In genomic region chr9:94804316-94804715, GRCh38 we compare ENCODE assay signal across 21 cellular contexts.
DNase-seq lines count a peak whose midpoint lies in the region; ATAC-seq and TF ChIP-seq lines count a peak whose summit lies in the region.
"Had no signal": no experiment of that assay in that cellular context is flagged by ENCODE, and none has a peak within 500 bp of the region (broad histone marks: within the 10 kb centered on the region; RNA-seq: fewer than 3 reads in every experiment).

No MANE protein-coding gene starts in this region.

- H3K9me3 Mint-ChIP-seq in activated T-helper 17 cell treated with anti-CD3 and anti-CD28 coated beads, Interleukin-2, amount 50 U/mL, for 72 hours = no peaks in the 10 kb centered on the region
- H3K9me3 Mint-ChIP-seq: activated naive CD8-positive, alpha-beta T cell treated with anti-CD3 and anti-CD28 coated beads for 36 hours; activated T-helper 1 cell treated with anti-CD3 and anti-CD28 coated beads, Interleukin-12 subunit alpha, Interleukin-12 subunit beta, Interleukin-2, Interleukin-4 antibody, amounts not matched to agents 30 ng/mL and 10 ng/mL and 1 ng/mL, durations not matched to agents 14 hours and 24 hours and 36 hours; CD8-positive, alpha-beta T cell; effector memory CD8-positive, alpha-beta T cell; H9; natural killer cell had no signal

- DNase-seq in NCI-H2171 treated with DMSO at 0.1 percent for 48 hours (lab: John Stamatoyannopoulos, UW) = peak; percentile 66
- DNase-seq in left lung = no peak
- no peak for DNase-seq in thoracic aorta (ENCODE audit: low spot score)
- DNase-seq in amniotic stem cell (lab: John Stamatoyannopoulos, UW) = no peak
- no peak for DNase-seq in posterior vena cava (ENCODE audit: low spot score)
- no peak for DNase-seq in hepatic stellate cell (ENCODE audit: low spot score)
- DNase-seq: activated CD4-positive, alpha-beta T cell treated with anti-CD3 and anti-CD28 coated beads for 4 hours; activated naive CD8-positive, alpha-beta T cell treated with anti-CD3 and anti-CD28 coated beads for 36 hours; body of pancreas; CD8-positive, alpha-beta T cell; DMS153; effector memory CD8-positive, alpha-beta T cell; H9; left colon; natural killer cell; pancreas; right lobe of liver; SHP77 treated with DMSO at 0.1 percent for 48 hours; substantia nigra had no signal

- H3K36me3 ChIP-seq in left lung (peaks cover 0 to 8% of the 10 kb centered on the region in 2 donors), thoracic aorta (no peaks in the 10 kb centered on the region)
- H3K36me3 ChIP-seq: pancreas had no signal

- intact Hi-C loops in left lung (cut with DNase I) (loop anchor here in 1 of 2 donors (10.0 kb wide), 1 partner anchor 60 kb away; no protein-coding TSS in a partner anchor), posterior vena cava (cut with DNase I) (loop anchor here in 1 of 2 donors (2.0 to 10.0 kb wide), 2 partner anchors 100 to 200 kb away; no protein-coding TSS in a partner anchor)

- H3K4me1 Mint-ChIP-seq in activated T-helper 17 cell treated with anti-CD3 and anti-CD28 coated beads, Interleukin-2, amount 50 U/mL, for 72 hours = peaks cover 14% of the 10 kb centered on the region

- no peaks in the 10 kb centered on the region for H3K27me3 Mint-ChIP-seq in activated T-helper 17 cell treated with anti-CD3 and anti-CD28 coated beads, Interleukin-2, amount 50 U/mL, for 72 hours
- H3K27me3 Mint-ChIP-seq: activated naive CD8-positive, alpha-beta T cell treated with anti-CD3 and anti-CD28 coated beads for 36 hours; effector memory CD8-positive, alpha-beta T cell had no signal

- TF ChIP-seq CTCF in left lung (IDR thresholded peaks at IDR 0.05) (no peak), thoracic aorta (IDR thresholded peaks at IDR 0.05) (no peak)

- H3K4me1 ChIP-seq in left lung (peaks cover 7 to 22% of the 10 kb centered on the region in 2 donors), thoracic aorta (ENCODE audit: control insufficient read depth in 1 of 2, low read depth in 2 of 2) (peaks cover 55 to 97% of the 10 kb centered on the region in 2 donors)

- H3K27ac ChIP-seq in left lung = peak overlapping the region; percentile 69 to 81
- H3K27ac ChIP-seq in thoracic aorta = peak overlapping the region; percentile 96 to 98
- H3K27ac ChIP-seq: right lobe of liver had no signal

- H3K27me3 ChIP-seq in left lung = no peaks in the 10 kb centered on the region
- H3K27me3 ChIP-seq in thoracic aorta (replicated peaks; ENCODE audit: insufficient read depth) = no peaks in the 10 kb centered on the region
- H3K27me3 ChIP-seq: body of pancreas, pancreas, right lobe of liver had no signal

- H3K36me3 Mint-ChIP-seq in activated T-helper 17 cell treated with anti-CD3 and anti-CD28 coated beads, Interleukin-2, amount 50 U/mL, for 72 hours (ENCODE audit: low read depth) = peaks cover 50% of the 10 kb centered on the region
- H3K36me3 Mint-ChIP-seq: natural killer cell had no signal

- H3K4me3 ChIP-seq in left lung = no peak overlapping the region
- H3K4me3 ChIP-seq in thoracic aorta = no peak overlapping the region
- H3K4me3 ChIP-seq: body of pancreas, pancreas, right lobe of liver had no signal

- H3K4me3 Mint-ChIP-seq in activated T-helper 17 cell treated with anti-CD3 and anti-CD28 coated beads, Interleukin-2, amount 50 U/mL, for 72 hours = peak overlapping the region; percentile 26
- H3K4me3 Mint-ChIP-seq: activated naive CD8-positive, alpha-beta T cell treated with anti-CD3 and anti-CD28 coated beads for 36 hours; CD8-positive, alpha-beta T cell; effector memory CD8-positive, alpha-beta T cell; H9; natural killer cell had no signal

- H3K27ac Mint-ChIP-seq in activated T-helper 17 cell treated with anti-CD3 and anti-CD28 coated beads, Interleukin-2, amount 50 U/mL, for 72 hours = no peak overlapping the region
- H3K27ac Mint-ChIP-seq: activated naive CD8-positive, alpha-beta T cell treated with anti-CD3 and anti-CD28 coated beads for 36 hours; CD8-positive, alpha-beta T cell; effector memory CD8-positive, alpha-beta T cell; H9; natural killer cell had no signal

- ATAC-seq in activated T-helper 17 cell treated with anti-CD3 and anti-CD28 coated beads, Interleukin-2, amount 50 U/mL, for 72 hours (replicated peaks) = no peak
- ATAC-seq in left lung = no peak
- ATAC-seq in thoracic aorta (ENCODE audit: insufficient number of reproducible peaks, low FRiP score, low read depth) = no peak
- ATAC-seq: body of pancreas; CD8-positive, alpha-beta T cell; effector memory CD8-positive, alpha-beta T cell; natural killer cell; pancreas; right lobe of liver had no signal

- H3K9me3 ChIP-seq in left lung = no peaks in the 10 kb centered on the region
- H3K9me3 ChIP-seq in thoracic aorta = no peaks in the 10 kb centered on the region
- H3K9me3 ChIP-seq: body of pancreas, pancreas, right lobe of liver had no signal
